Comparison of ENCODE assay signal across 9 cellular contexts in genomic region chr11:60130496-60130895, GRCh38. TPM values are rescaled to one million over a fixed set of nuclear protein-coding genes. Genes with fewer than 3 reads are reported as not detected.
DNase-seq lines count a peak whose midpoint lies in the region; ATAC-seq and TF ChIP-seq lines count a peak whose summit lies in the region.
"Had no signal": no experiment of that assay in that cellular context is flagged by ENCODE, and none has a peak within 500 bp of the region (broad histone marks: within the 10 kb centered on the region; RNA-seq: fewer than 3 reads in every experiment).

No MANE protein-coding gene starts in this region.

- no peak overlapping the region for H3K27ac Mint-ChIP-seq in nephron progenitor cell

- H3K4me3 Mint-ChIP-seq in nephron progenitor cell: no peak overlapping the region
- H3K4me3 Mint-ChIP-seq: central memory CD8-positive, alpha-beta T cell had no signal

- no peaks in the 10 kb centered on the region for H3K27me3 Mint-ChIP-seq in nephron progenitor cell (ENCODE audit: low read depth, poor library complexity)

- H3K9me3 Mint-ChIP-seq in nephron progenitor cell: peaks cover 16% of the 10 kb centered on the region
- H3K9me3 Mint-ChIP-seq: central memory CD8-positive, alpha-beta T cell had no signal

- TF ChIP-seq CTCF in GM13977 (IDR thresholded peaks at IDR 0.05; ENCODE audit: extremely low read depth, insufficient read depth, missing control alignments): peak; percentile 50
- peak; percentile 46 for TF ChIP-seq CTCF in nephron progenitor cell (IDR thresholded peaks at IDR 0.05)

- ATAC-seq in GM21528 (IDR thresholded peaks at IDR 0.05; ENCODE audit: low FRiP score, unreplicated experiment) (no peak), HG02970 (IDR thresholded peaks at IDR 0.05; ENCODE audit: low FRiP score, unreplicated experiment) (no peak)

- in situ Hi-C loops in GM13977 (cut with MboI; ENCODE audit: low pct_unique_long_range_greater_than_20kb, low sequenced_read_pairs, unreplicated experiment): no loop called here

- H3K4me1 Mint-ChIP-seq in nephron progenitor cell: no peaks in the 10 kb centered on the region
- H3K4me1 Mint-ChIP-seq: central memory CD8-positive, alpha-beta T cell had no signal

- DNase-seq in AML-193 (lab: John Stamatoyannopoulos, UW): peak; percentile 67 to 80
- DNase-seq in GM13977 (ENCODE audit: low spot score): peak; percentile 41
- peak; percentile 53 for DNase-seq in NCI-H774 (lab: John Stamatoyannopoulos, UW)
- DNase-seq in dermis blood vessel endothelial cell: peak; percentile 68
- DNase-seq in nephron progenitor cell: peak; percentile 18
- no peak for DNase-seq in activated CD4-positive, alpha-beta T cell treated with anti-CD3 and anti-CD28 coated beads, Interleukin-2, amount 50 U/mL, for 1 hour

- no peaks in the 10 kb centered on the region for H3K36me3 Mint-ChIP-seq in nephron progenitor cell (ENCODE audit: low read depth)

RNA-seq across cellular contexts. Expression of gene MS4A2, which starts 42.0 kb away (rescaled TPM):
- not detected in 2 replicates for total RNA-seq in dermis blood vessel endothelial cell

RNA-seq across cellular contexts. Expression of gene MS4A6A, which starts 52.4 kb away (rescaled TPM):
- total RNA-seq in dermis blood vessel endothelial cell: 1.3 and 6.0 TPM in 2 replicates
